In the genomic region with DNA sequence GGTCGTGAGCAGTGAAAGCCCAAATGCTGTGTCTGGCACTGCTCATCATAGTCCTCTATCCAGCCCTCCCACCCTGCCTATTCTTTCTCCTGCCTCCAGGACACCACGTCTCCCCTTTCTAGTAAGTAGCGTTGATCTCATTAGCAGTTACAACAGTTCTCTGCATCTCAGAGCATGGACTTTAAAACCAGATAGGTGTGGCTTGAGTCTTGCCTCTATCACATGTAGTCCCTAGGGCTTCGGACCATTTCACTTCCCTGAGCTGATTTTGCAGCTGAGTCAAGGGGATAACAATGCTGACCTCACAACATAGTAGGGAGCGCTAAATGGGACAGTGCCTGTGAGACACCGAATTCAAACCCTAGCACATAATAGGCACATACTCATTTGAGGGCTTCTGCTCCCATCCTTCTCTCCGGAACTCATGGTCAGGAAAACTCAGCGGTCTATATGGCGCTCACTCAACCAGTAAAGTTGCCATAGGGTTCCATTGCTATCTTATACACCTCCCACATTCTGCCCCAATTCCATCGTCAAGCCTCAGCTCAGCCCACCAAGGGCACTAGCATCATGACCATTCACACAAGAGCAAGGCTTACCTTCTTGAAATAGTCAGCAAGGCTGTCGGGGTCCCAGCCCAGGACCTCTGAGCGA, we compare ENCODE assay signal across 8 cellular contexts. TPM values are rescaled to one million over a fixed set of nuclear protein-coding genes. Genes with fewer than 3 reads are reported as not detected.
DNase-seq lines count a peak whose midpoint lies in the region; ATAC-seq and TF ChIP-seq lines count a peak whose summit lies in the region.

No MANE protein-coding gene starts in this region.

- peak overlapping the region; percentile 87 for H3K4me3 ChIP-seq in CD8-positive, alpha-beta T cell (ENCODE audit: low read depth, low read length)
- H3K4me3 ChIP-seq in esophagus squamous epithelium (peak overlapping the region; percentile 26 to 61 (median 46)), tibial nerve (peak overlapping the region; percentile 19 to 51 (median 35)), body of pancreas (peak overlapping the region in 1 of 2 donors; percentile 0), endodermal cell (ENCODE audit: low read length) (no peak overlapping the region)

- 45 to 58% methylated on average over 6 to 9 of the region's 12 CpGs for WGBS in esophagus squamous epithelium, 2 donors
- WGBS in tibial nerve, 2 donors, result 72 to 82% methylated on average over 12 of the region's 12 CpGs
- WGBS in body of pancreas, 2 donors, result 54 to 70% methylated on average over 12 of the region's 12 CpGs
- 92 to 94% methylated on average over 12 of the region's 12 CpGs for WGBS in endodermal cell (ENCODE audit: insufficient coverage in 1 of 2, insufficient read length in 1 of 2), 2 experiments

- H3K27me3 ChIP-seq in CD8-positive, alpha-beta T cell (ENCODE audit: insufficient read depth, low read length), result no peaks in the 10 kb centered on the region
- H3K27me3 ChIP-seq in esophagus squamous epithelium, result no peaks in the 10 kb centered on the region
- no peaks in the 10 kb centered on the region for H3K27me3 ChIP-seq in tibial nerve
- H3K27me3 ChIP-seq in body of pancreas, result no peaks in the 10 kb centered on the region
- H3K27me3 ChIP-seq in endodermal cell (ENCODE audit: control insufficient read depth, insufficient read depth, low read length, poor library complexity, severe bottlenecking), result peaks cover 49% of the 10 kb centered on the region

- H3K36me3 Mint-ChIP-seq in CD8-positive, alpha-beta T cell, result peaks cover 57% of the 10 kb centered on the region
- no peaks in the 10 kb centered on the region for H3K36me3 Mint-ChIP-seq in endodermal cell (ENCODE audit: low read depth)

- CTCF ChIA-PET in CD8-positive, alpha-beta T cell (lab: Charles Lee), result interaction anchor here (0.6 to 18.6 kb wide), 15 partner anchors 10 to 122 kb away, joined by 3 to 385 read pairs (median 11); no protein-coding TSS in a partner anchor

- peaks cover 18% of the 10 kb centered on the region for H3K36me3 ChIP-seq in CD8-positive, alpha-beta T cell (ENCODE audit: insufficient read depth, low read length)
- no peaks in the 10 kb centered on the region for H3K36me3 ChIP-seq in esophagus squamous epithelium
- H3K36me3 ChIP-seq in tibial nerve, result no peaks in the 10 kb centered on the region
- H3K36me3 ChIP-seq in body of pancreas (replicated peaks in 1 of 2; ENCODE audit: insufficient read depth in 1 of 2, low read depth in 2 of 2), result no peaks in the 10 kb centered on the region
- no peaks in the 10 kb centered on the region for H3K36me3 ChIP-seq in endodermal cell (ENCODE audit: control insufficient read depth, insufficient read depth, low read length)

- intact Hi-C loops in CD8-positive, alpha-beta T cell (cut with DNase I, micrococcal nuclease), result loop anchor here (1.0 to 2.0 kb wide), 5 partner anchors 9 to 42 kb away; no protein-coding TSS in a partner anchor
- intact Hi-C loops in esophagus squamous epithelium (cut with DNase I) (no loop called here), body of pancreas (cut with DNase I) (no loop called here)

- H3K27me3 Mint-ChIP-seq in CD8-positive, alpha-beta T cell (ENCODE audit: low read depth), result no peaks in the 10 kb centered on the region
- peaks cover 23% of the 10 kb centered on the region for H3K27me3 Mint-ChIP-seq in endodermal cell (ENCODE audit: insufficient read depth)

- peaks cover 80% of the 10 kb centered on the region for H3K4me1 Mint-ChIP-seq in CD8-positive, alpha-beta T cell (ENCODE audit: low read depth)
- peaks cover 7% of the 10 kb centered on the region for H3K4me1 Mint-ChIP-seq in endodermal cell

- no peaks in the 10 kb centered on the region for H3K9me3 ChIP-seq in CD8-positive, alpha-beta T cell (ENCODE audit: low read length)
- H3K9me3 ChIP-seq in esophagus squamous epithelium (no peaks in the 10 kb centered on the region), tibial nerve (no peaks in the 10 kb centered on the region), body of pancreas (no peaks in the 10 kb centered on the region), endodermal cell (ENCODE audit: control insufficient read depth, low read length) (no peaks in the 10 kb centered on the region)

- peak overlapping the region; percentile 99 for H3K4me3 Mint-ChIP-seq in CD8-positive, alpha-beta T cell
- no peak overlapping the region for H3K4me3 Mint-ChIP-seq in endodermal cell

- no peak for DNase-seq in CD8-positive, alpha-beta T cell
- DNase-seq in esophagus squamous epithelium (lab: John Stamatoyannopoulos, UW), result no peak
- no peak for DNase-seq in tibial nerve (ENCODE audit: low spot score in 2 of 2)
- DNase-seq in NCI-H69 (lab: John Stamatoyannopoulos, UW), result no peak
- DNase-seq in body of pancreas, result no peak
- DNase-seq in endodermal cell, result no peak

- peak; percentile 18 for ATAC-seq in CD8-positive, alpha-beta T cell
- ATAC-seq in GM19395 (IDR thresholded peaks at IDR 0.05; ENCODE audit: unreplicated experiment), result peak; percentile 57
- ATAC-seq in HG03432 (IDR thresholded peaks at IDR 0.05; ENCODE audit: unreplicated experiment), result peak; percentile 63
- no peak for ATAC-seq in body of pancreas

- H3K9ac ChIP-seq in endodermal cell (ENCODE audit: extremely low read depth, low read length, poor library complexity, severe bottlenecking), result no peak overlapping the region

- peak overlapping the region; percentile 97 for H3K27ac Mint-ChIP-seq in CD8-positive, alpha-beta T cell
- H3K27ac Mint-ChIP-seq in endodermal cell, result no peak overlapping the region

- POLR2A ChIA-PET in CD8-positive, alpha-beta T cell (lab: Charles Lee), result interaction anchor here (0.8 to 17.3 kb wide), 17 partner anchors 8 to 50 kb away, joined by 3 to 494 read pairs (median 6); no protein-coding TSS in a partner anchor

- TF ChIP-seq POLR2A in esophagus squamous epithelium (IDR thresholded peaks at IDR 0.05), result no peak
- TF ChIP-seq POLR2A in tibial nerve (IDR thresholded peaks at IDR 0.05), result no peak
- no peak for TF ChIP-seq POLR2A in body of pancreas (IDR thresholded peaks at IDR 0.05)

- peak in 1 of 2 donors; percentile 2 for TF ChIP-seq EP300 in tibial nerve (IDR thresholded peaks at IDR 0.05)

- no peak for TF ChIP-seq CTCF in CD8-positive, alpha-beta T cell (IDR thresholded peaks at IDR 0.05)
- TF ChIP-seq CTCF in esophagus squamous epithelium (IDR thresholded peaks at IDR 0.05) (no peak), tibial nerve (IDR thresholded peaks at IDR 0.05) (no peak), body of pancreas (IDR thresholded peaks at IDR 0.05) (no peak), endodermal cell (conservative IDR thresholded peaks at IDR 0.05) (no peak)

- H3K9me3 Mint-ChIP-seq in CD8-positive, alpha-beta T cell, result no peaks in the 10 kb centered on the region
- H3K9me3 Mint-ChIP-seq in endodermal cell, result no peaks in the 10 kb centered on the region

- H3K27ac ChIP-seq in CD8-positive, alpha-beta T cell (ENCODE audit: low read depth, low read length), result peak overlapping the region; percentile 73
- peak overlapping the region; percentile 67 to 86 (median 76) for H3K27ac ChIP-seq in esophagus squamous epithelium
- peak overlapping the region in 3 of 4 donors; percentile 79 to 82 (median 80) for H3K27ac ChIP-seq in tibial nerve
- H3K27ac ChIP-seq in body of pancreas, result peak overlapping the region in 2 of 4 donors; percentile 57 to 62
- no peak overlapping the region for H3K27ac ChIP-seq in endodermal cell (ENCODE audit: low read depth, low read length)

- peaks cover 71% of the 10 kb centered on the region for H3K4me1 ChIP-seq in CD8-positive, alpha-beta T cell (ENCODE audit: insufficient read depth, low read length)
- H3K4me1 ChIP-seq in esophagus squamous epithelium, result peaks cover 0 to 19% (median 0%) of the 10 kb centered on the region in 3 donors
- H3K4me1 ChIP-seq in tibial nerve, result peaks cover 0 to 14% (median 6%) of the 10 kb centered on the region in 4 donors
- H3K4me1 ChIP-seq in body of pancreas, result no peaks in the 10 kb centered on the region
- no peaks in the 10 kb centered on the region for H3K4me1 ChIP-seq in endodermal cell (ENCODE audit: control insufficient read depth, insufficient read depth, low read length)

RNA-seq across cellular contexts. Expression of gene LCP2, which starts 0.5 kb away (rescaled TPM):
- total RNA-seq in CD8-positive, alpha-beta T cell, result 100 to 1,000 TPM; 132 to 140 TPM
- 10 to 100 TPM in 3 of 4 donors, 1 to 10 TPM in 1; 3.9 to 17.9 (median 12.6) TPM for total RNA-seq in esophagus squamous epithelium
- total RNA-seq in tibial nerve, result 10 to 100 TPM; 27.5 to 53.8 (median 47.3) TPM
- total RNA-seq in body of pancreas, result 1 to 10 TPM; 1.6 to 2.6 TPM
- under 1 TPM in 1 of 2 donors, not detected in 1; 0.11 TPM for total RNA-seq in endodermal cell
- not detected for polyA plus RNA-seq in endodermal cell (2013, experiment 1 of 2)
- not detected for polyA plus RNA-seq in endodermal cell (2013, experiment 2 of 2)

Comparison
In these comparisons a context has a peak if more than half of its experiments do, and no peak if none do; other contexts are left out.
1. intact Hi-C loops: an anchor here in CD8-positive, alpha-beta T cell (1.0 to 2.0 kb wide); none called in esophagus squamous epithelium and body of pancreas.